In genomic region chr12:10331642-10332239, GRCh38 we compare ENCODE assay signal across 8 cellular contexts. TPM values are rescaled to one million over a fixed set of nuclear protein-coding genes. Genes with fewer than 3 reads are reported as not detected.
DNase-seq lines count a peak whose midpoint lies in the region; ATAC-seq, FAIRE-seq and TF ChIP-seq lines count a peak whose summit lies in the region.

No MANE protein-coding gene starts in this region.

- H3K9ac ChIP-seq in kidney (ENCODE audit: low read length in 2 of 2): no peak overlapping the region

- intact Hi-C loops in MCF 10A (cut with micrococcal nuclease): loop anchor here (1.0 kb wide), 5 partner anchors 33 to 343 kb away; partner anchors contain the start of gene STYK1
- intact Hi-C loops in kidney (cut with DNase I): no loop called here

- no TSS peak for BruUV-seq in MCF 10A (replicated peaks; lab: Mats Ljungman, UMichigan)

- H3K4me3 Mint-ChIP-seq in MCF 10A (ENCODE audit: unreplicated experiment): no peak overlapping the region
- no peak overlapping the region for H3K4me3 Mint-ChIP-seq in T-helper 2 cell treated with Interferon-gamma antibody and Interleukin-4, amounts not matched to agents 5 μg/mL and 100 μg/mL, for 36 hours

- no peaks in the 10 kb centered on the region for H3K27me3 ChIP-seq in tibial nerve

- no peaks in the 10 kb centered on the region for H3K9me3 ChIP-seq in kidney (ENCODE audit: control insufficient read depth in 1 of 2, low read length in 2 of 2)
- H3K9me3 ChIP-seq in tibial nerve: peaks cover 0 to 3% (median 0%) of the 10 kb centered on the region in 4 donors

- POLR2A ChIA-PET in MCF 10A (lab: Yijun Ruan, JAX): interaction anchor here (0.7 to 2.0 kb wide), 3 partner anchors 35 to 66 kb away, joined by 3 to 4 read pairs (median 4); no protein-coding TSS in a partner anchor

- H3K9me3 Mint-ChIP-seq in MCF 10A (ENCODE audit: unreplicated experiment): peaks cover 5% of the 10 kb centered on the region
- H3K9me3 Mint-ChIP-seq in T-helper 2 cell treated with Interferon-gamma antibody and Interleukin-4, amounts not matched to agents 5 μg/mL and 100 μg/mL, for 36 hours: peaks cover 12% of the 10 kb centered on the region

- TF ChIP-seq CTCF in MCF 10A (IDR thresholded peaks at IDR 0.05; ENCODE audit: unreplicated experiment): peak; percentile 63
- TF ChIP-seq CTCF in kidney (IDR thresholded peaks at IDR 0.05; ENCODE audit: borderline replicate concordance, extremely low read depth, insufficient read depth): peak; percentile 63
- peak; percentile 54 to 76 (median 63) for TF ChIP-seq CTCF in tibial nerve (IDR thresholded peaks at IDR 0.05)

- ATAC-seq in GM21825 (IDR thresholded peaks at IDR 0.05; ENCODE audit: unreplicated experiment): peak; percentile 54
- ATAC-seq in HG03378 (IDR thresholded peaks at IDR 0.05; ENCODE audit: unreplicated experiment): no peak

- H3K27ac ChIP-seq in kidney (ENCODE audit: low read depth in 2 of 2, low read length in 2 of 2): no peak overlapping the region
- no peak overlapping the region for H3K27ac ChIP-seq in tibial nerve

- peaks cover 22% of the 10 kb centered on the region for H3K4me1 Mint-ChIP-seq in MCF 10A (ENCODE audit: insufficient read depth, unreplicated experiment)
- H3K4me1 Mint-ChIP-seq in T-helper 2 cell treated with Interferon-gamma antibody and Interleukin-4, amounts not matched to agents 5 μg/mL and 100 μg/mL, for 36 hours (ENCODE audit: low read depth): no peaks in the 10 kb centered on the region

- DNase-seq in AG20443 (ENCODE audit: low spot score) (peak; percentile 73), NCI-H69 (lab: John Stamatoyannopoulos, UW) (peak; percentile 12), MCF 10A (ENCODE audit: unreplicated experiment) (peak; percentile 72), kidney (no peak), tibial nerve (ENCODE audit: low spot score in 2 of 2) (no peak)
- DNase-seq in T-helper 2 cell treated with Interferon-gamma antibody and Interleukin-4, amounts not matched to agents 5 μg/mL and 100 μg/mL, for 36 hours (ENCODE audit: low spot score): no peak

- no peak for TF ChIP-seq EP300 in tibial nerve (IDR thresholded peaks at IDR 0.05)

- no peaks in the 10 kb centered on the region for H3K27me3 Mint-ChIP-seq in MCF 10A (ENCODE audit: insufficient read depth, unreplicated experiment)
- peaks cover 3% of the 10 kb centered on the region for H3K27me3 Mint-ChIP-seq in T-helper 2 cell treated with Interferon-gamma antibody and Interleukin-4, amounts not matched to agents 5 μg/mL and 100 μg/mL, for 36 hours (ENCODE audit: low read depth)

- WGBS in tibial nerve, 2 donors: 34 to 37% methylated on average over 2 of the region's 2 CpGs

- no peak overlapping the region for H3K27ac Mint-ChIP-seq in MCF 10A (ENCODE audit: low read depth, unreplicated experiment)
- no peak overlapping the region for H3K27ac Mint-ChIP-seq in T-helper 2 cell treated with Interferon-gamma antibody and Interleukin-4, amounts not matched to agents 5 μg/mL and 100 μg/mL, for 36 hours

- no peaks in the 10 kb centered on the region for H3K36me3 ChIP-seq in kidney (ENCODE audit: control insufficient read depth in 1 of 2, insufficient read depth in 2 of 2, low read length in 2 of 2)
- no peaks in the 10 kb centered on the region for H3K36me3 ChIP-seq in tibial nerve

- H3K4me3 ChIP-seq in kidney (ENCODE audit: low read length in 2 of 2) (no peak overlapping the region), tibial nerve (no peak overlapping the region)

- H3K4me1 ChIP-seq in kidney (ENCODE audit: control insufficient read depth in 1 of 2, insufficient read depth in 1 of 2, low read depth in 1 of 2, low read length in 2 of 2) (no peaks in the 10 kb centered on the region), tibial nerve (no peaks in the 10 kb centered on the region)

- peak; percentile 88 for FAIRE-seq in kidney (lab: Jason Lieb, UNC)

- no peak for TF ChIP-seq POLR2A in tibial nerve (IDR thresholded peaks at IDR 0.05)

- no peaks in the 10 kb centered on the region for H3K36me3 Mint-ChIP-seq in MCF 10A (ENCODE audit: insufficient read depth, unreplicated experiment)
- no peaks in the 10 kb centered on the region for H3K36me3 Mint-ChIP-seq in T-helper 2 cell treated with Interferon-gamma antibody and Interleukin-4, amounts not matched to agents 5 μg/mL and 100 μg/mL, for 36 hours (ENCODE audit: low read depth)

- CTCF ChIA-PET in MCF 10A (lab: Yijun Ruan, JAX): interaction anchor here (0.6 to 3.6 kb wide), 10 partner anchors 9 to 932 kb away, joined by 3 to 32 read pairs (median 5); no protein-coding TSS in a partner anchor

RNA-seq across cellular contexts. Expression of gene KLRD1, which starts 24.1 kb away (rescaled TPM):
- total RNA-seq in MCF 10A (2022) (not detected in 2 replicates), kidney (5.5 TPM), tibial nerve (1 to 10 TPM in 3 of 4 donors, under 1 TPM in 1; 0.90 to 2.4 (median 1.4) TPM)
- polyA plus RNA-seq in kidney (ENCODE audit: insufficient read depth, low read depth, low replicate concordance): 0.37 TPM

RNA-seq across cellular contexts. Expression of gene KLRK1, which starts 58.1 kb away (rescaled TPM):
- total RNA-seq in MCF 10A (2022): 0.54 and 2.3 TPM in 2 replicates
- total RNA-seq in kidney: 5.2 TPM
- polyA plus RNA-seq in kidney (ENCODE audit: insufficient read depth, low read depth, low replicate concordance): 0.75 TPM
- total RNA-seq in tibial nerve: 1 to 10 TPM in 2 of 4 donors, under 1 TPM in 1, not detected in 1; 0.60 to 2.9 (median 1.2) TPM

Comparison
In these comparisons a context has a peak if more than half of its experiments do, and no peak if none do; other contexts are left out.
1. DNase-seq: peak in AG20443 (single experiment), NCI-H69 (single experiment) and MCF 10A (single experiment); none in kidney (single experiment), tibial nerve (0 of 2) and T-helper 2 cell treated with Interferon-gamma antibody and Interleukin-4, amounts not matched to agents 5 μg/mL and 100 μg/mL, for 36 hours (single experiment).
2. Peak in every context shown above with its lines, with median percentiles within 50 percentile points of each other: CTCF ChIP-seq.